ENCODE assay signal across 11 cellular contexts in the genomic region with DNA sequence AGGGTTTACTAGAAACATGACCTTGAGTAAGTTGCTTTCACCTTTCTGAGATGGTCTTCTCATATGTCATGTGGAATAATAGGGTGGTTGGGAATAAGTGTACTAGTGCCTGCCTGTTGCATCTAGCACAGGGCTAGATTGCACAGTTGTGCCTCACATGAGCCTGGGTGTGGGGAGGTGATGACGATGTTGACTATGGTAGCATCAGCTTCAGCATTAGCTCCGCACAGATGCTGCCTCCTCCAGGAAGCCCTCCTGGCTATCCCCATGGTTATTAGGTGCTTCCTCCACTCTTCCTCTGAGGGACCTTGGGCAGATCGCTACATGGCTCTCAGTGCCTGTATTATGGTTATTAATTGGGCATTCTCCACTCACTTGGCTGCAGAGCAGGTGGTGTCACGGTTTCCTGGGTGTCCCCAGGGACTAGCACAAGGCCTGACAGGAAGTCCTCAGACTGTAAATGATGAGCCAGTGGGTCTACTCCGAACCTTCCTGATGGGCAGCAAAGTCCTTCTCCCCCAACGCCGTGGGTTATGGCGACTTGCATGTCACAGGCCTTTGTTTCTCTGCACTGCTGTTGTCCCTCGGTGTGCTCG.
DNase-seq lines count a peak whose midpoint lies in the region; ATAC-seq and TF ChIP-seq lines count a peak whose summit lies in the region.
"Had no signal": no experiment of that assay in that cellular context is flagged by ENCODE, and none has a peak within 500 bp of the region (broad histone marks: within the 10 kb centered on the region; RNA-seq: fewer than 3 reads in every experiment).

No MANE protein-coding gene starts in this region.

- H3K36me3 Mint-ChIP-seq in activated naive CD8-positive, alpha-beta T cell treated with anti-CD3 and anti-CD28 coated beads, Interleukin-2, amount 50 U/mL, for 24 hours (ENCODE audit: low read depth): no peaks in the 10 kb centered on the region
- H3K36me3 Mint-ChIP-seq in HFFc6 (ENCODE audit: low read depth): no peaks in the 10 kb centered on the region

- H3K27me3 ChIP-seq in effector memory CD4-positive, alpha-beta T cell (replicated peaks; ENCODE audit: control insufficient read depth, insufficient read depth, low read length, poor library complexity, severe bottlenecking): no peaks in the 10 kb centered on the region
- no peaks in the 10 kb centered on the region for H3K27me3 ChIP-seq in SJCRH30
- H3K27me3 ChIP-seq: stomach had no signal

- H3K4me1 ChIP-seq in effector memory CD4-positive, alpha-beta T cell (ENCODE audit: control insufficient read depth, insufficient read depth, low read length, poor library complexity, severe bottlenecking): peaks cover 41% of the 10 kb centered on the region
- H3K4me1 ChIP-seq in SJCRH30: peaks cover 35% of the 10 kb centered on the region

- POLR2A ChIA-PET in GM10248 (lab: Yijun Ruan, JAX): interaction anchor here (1.0 kb wide), 1 partner anchor 13 kb away, joined by 3 read pairs; no protein-coding TSS in a partner anchor

- H3K27ac Mint-ChIP-seq in activated naive CD8-positive, alpha-beta T cell treated with anti-CD3 and anti-CD28 coated beads, Interleukin-2, amount 50 U/mL, for 24 hours: peak overlapping the region; percentile 13
- no peak overlapping the region for H3K27ac Mint-ChIP-seq in HFFc6

- ATAC-seq in GM18498 (IDR thresholded peaks at IDR 0.05; ENCODE audit: unreplicated experiment) (peak; percentile 33), GM19468 (IDR thresholded peaks at IDR 0.05; ENCODE audit: extremely low read depth, unreplicated experiment) (peak; percentile 18), HG03103 (IDR thresholded peaks at IDR 0.05; ENCODE audit: low read depth, unreplicated experiment) (peak; percentile 30)
- no peak for ATAC-seq in activated naive CD8-positive, alpha-beta T cell treated with anti-CD3 and anti-CD28 coated beads, Interleukin-2, amount 50 U/mL, for 24 hours

- TF ChIP-seq CTCF in HFFc6 (IDR thresholded peaks at IDR 0.05) (no peak), GM10248 (IDR thresholded peaks at IDR 0.05; ENCODE audit: control extremely low read depth, extremely low read depth, low read depth, missing control alignments) (no peak)

- no peak overlapping the region for H3K4me3 ChIP-seq in effector memory CD4-positive, alpha-beta T cell (ENCODE audit: insufficient read depth, low read depth, low read length, poor library complexity, severe bottlenecking)
- H3K4me3 ChIP-seq in SJCRH30: no peak overlapping the region
- H3K4me3 ChIP-seq: stomach had no signal

- DNase-seq in activated naive CD8-positive, alpha-beta T cell treated with anti-CD3 and anti-CD28 coated beads, Interleukin-2, amount 50 U/mL, for 24 hours: no peak
- DNase-seq in HFFc6 (no peak), GM10248 (ENCODE audit: extremely low spot score) (no peak), SJCRH30 (no peak)
- DNase-seq in effector memory CD4-positive, alpha-beta T cell: no peak
- DNase-seq: DMS153, NCI-H510A had no signal

- H3K27ac ChIP-seq in effector memory CD4-positive, alpha-beta T cell (ENCODE audit: insufficient read depth, low read length, poor library complexity, severe bottlenecking): no peak overlapping the region
- H3K27ac ChIP-seq in SJCRH30: no peak overlapping the region
- H3K27ac ChIP-seq: stomach had no signal

- H3K27me3 Mint-ChIP-seq in activated naive CD8-positive, alpha-beta T cell treated with anti-CD3 and anti-CD28 coated beads, Interleukin-2, amount 50 U/mL, for 24 hours: no peaks in the 10 kb centered on the region
- no peaks in the 10 kb centered on the region; the same call in none of the 2 replicates for H3K27me3 Mint-ChIP-seq in HFFc6 (ENCODE audit: insufficient read depth)

- no peaks in the 10 kb centered on the region for H3K9me3 Mint-ChIP-seq in activated naive CD8-positive, alpha-beta T cell treated with anti-CD3 and anti-CD28 coated beads, Interleukin-2, amount 50 U/mL, for 24 hours
- H3K9me3 Mint-ChIP-seq in HFFc6: no peaks in the 10 kb centered on the region

- no peak overlapping the region for H3K4me3 Mint-ChIP-seq in activated naive CD8-positive, alpha-beta T cell treated with anti-CD3 and anti-CD28 coated beads, Interleukin-2, amount 50 U/mL, for 24 hours
- no peak overlapping the region for H3K4me3 Mint-ChIP-seq in HFFc6

- no peaks in the 10 kb centered on the region for H3K36me3 ChIP-seq in effector memory CD4-positive, alpha-beta T cell (ENCODE audit: control insufficient read depth, insufficient read depth, low read length)
- H3K36me3 ChIP-seq in SJCRH30: no peaks in the 10 kb centered on the region

- CTCF ChIA-PET in GM10248 (lab: Yijun Ruan, JAX): interaction anchor here (0.6 to 4.2 kb wide), 10 partner anchors 10 to 114 kb away, joined by 3 to 21 read pairs (median 3); no protein-coding TSS in a partner anchor

- H3K9me3 ChIP-seq in effector memory CD4-positive, alpha-beta T cell (ENCODE audit: control insufficient read depth, low read length): no peaks in the 10 kb centered on the region
- H3K9me3 ChIP-seq in SJCRH30 (replicated peaks): no peaks in the 10 kb centered on the region
- H3K9me3 ChIP-seq: stomach had no signal

- H3K4me1 Mint-ChIP-seq in activated naive CD8-positive, alpha-beta T cell treated with anti-CD3 and anti-CD28 coated beads, Interleukin-2, amount 50 U/mL, for 24 hours: peaks cover 90% of the 10 kb centered on the region
- H3K4me1 Mint-ChIP-seq in HFFc6 (ENCODE audit: low read depth): peaks cover 20% of the 10 kb centered on the region
